1 cellular context compared by ENCODE assay signal in genomic region chr1:171802207-171802606, GRCh38.
TF ChIP-seq lines count a peak whose summit lies in the region.

No MANE protein-coding gene starts in this region.

TF ChIP-seq in WTC11, 78 proteins besides CTCF, POLR2A, EP300 and RAD21 (continued from another document):
- TF ChIP-seq E2F1 (CRISPR knock-in tag; IDR thresholded peaks at IDR 0.05), result no peak
